ENCODE assay signal across 19 cellular contexts in genomic region chr3:187985636-187986035, GRCh38.
DNase-seq lines count a peak whose midpoint lies in the region; TF ChIP-seq lines count a peak whose summit lies in the region.
"Had no signal": no experiment of that assay in that cellular context is flagged by ENCODE, and none has a peak within 500 bp of the region (broad histone marks: within the 10 kb centered on the region; RNA-seq: fewer than 3 reads in every experiment).

No MANE protein-coding gene starts in this region.

- H3K4me3 ChIP-seq in esophagus squamous epithelium: no peak overlapping the region

- H3K9me3 ChIP-seq in esophagus squamous epithelium: no peaks in the 10 kb centered on the region

- H3K27ac Mint-ChIP-seq in T-helper 2 cell treated with Interferon-gamma antibody and Interleukin-4, amounts not matched to agents 5 μg/mL and 100 μg/mL, for 36 hours: peak overlapping the region; percentile 52
- H3K27ac Mint-ChIP-seq in activated T-helper 2 cell treated with anti-CD3 and anti-CD28 coated beads, Interferon-gamma antibody, Interleukin-2, Interleukin-4, amounts not matched to agents 10 μg/mL and 5 μg/mL and 100 μg/mL, durations not matched to agents 14 hours and 24 hours and 36 hours: peak overlapping the region; percentile 65

- no peak for TF ChIP-seq CTCF in esophagus squamous epithelium (IDR thresholded peaks at IDR 0.05)

- no peaks in the 10 kb centered on the region for H3K36me3 ChIP-seq in esophagus squamous epithelium

- H3K36me3 Mint-ChIP-seq in T-helper 2 cell treated with Interferon-gamma antibody and Interleukin-4, amounts not matched to agents 5 μg/mL and 100 μg/mL, for 36 hours (ENCODE audit: low read depth): peaks cover 6% of the 10 kb centered on the region
- no peaks in the 10 kb centered on the region for H3K36me3 Mint-ChIP-seq in activated T-helper 2 cell treated with anti-CD3 and anti-CD28 coated beads, Interferon-gamma antibody, Interleukin-2, Interleukin-4, amounts not matched to agents 10 μg/mL and 5 μg/mL and 100 μg/mL, durations not matched to agents 14 hours and 24 hours and 36 hours (ENCODE audit: low read depth)
- H3K36me3 Mint-ChIP-seq: naive thymus-derived CD8-positive, alpha-beta T cell had no signal

- intact Hi-C loops in activated T-helper 2 cell treated with anti-CD3 and anti-CD28 coated beads, Interferon-gamma antibody, Interleukin-2, Interleukin-4, amounts not matched to agents 10 μg/mL and 5 μg/mL and 100 μg/mL, durations not matched to agents 14 hours and 24 hours and 36 hours (cut with micrococcal nuclease): loop anchor here (1.0 to 5.0 kb wide), 6 partner anchors 9 to 697 kb away; no protein-coding TSS in a partner anchor
- intact Hi-C loops in esophagus squamous epithelium (cut with DNase I): no loop called here

- H3K4me1 Mint-ChIP-seq in T-helper 2 cell treated with Interferon-gamma antibody and Interleukin-4, amounts not matched to agents 5 μg/mL and 100 μg/mL, for 36 hours (ENCODE audit: low read depth): peaks cover 61% of the 10 kb centered on the region
- peaks cover 57% of the 10 kb centered on the region for H3K4me1 Mint-ChIP-seq in activated T-helper 2 cell treated with anti-CD3 and anti-CD28 coated beads, Interferon-gamma antibody, Interleukin-2, Interleukin-4, amounts not matched to agents 10 μg/mL and 5 μg/mL and 100 μg/mL, durations not matched to agents 14 hours and 24 hours and 36 hours (ENCODE audit: low read depth)

- no peaks in the 10 kb centered on the region for H3K27me3 Mint-ChIP-seq in T-helper 2 cell treated with Interferon-gamma antibody and Interleukin-4, amounts not matched to agents 5 μg/mL and 100 μg/mL, for 36 hours (ENCODE audit: low read depth)
- no peaks in the 10 kb centered on the region for H3K27me3 Mint-ChIP-seq in activated T-helper 2 cell treated with anti-CD3 and anti-CD28 coated beads, Interferon-gamma antibody, Interleukin-2, Interleukin-4, amounts not matched to agents 10 μg/mL and 5 μg/mL and 100 μg/mL, durations not matched to agents 14 hours and 24 hours and 36 hours (ENCODE audit: low read depth)
- H3K27me3 Mint-ChIP-seq: activated naive CD8-positive, alpha-beta T cell treated with anti-CD3 and anti-CD28 coated beads, Interleukin-2, amount 10 ng/mL, durations not matched to agents 7 days and 5 days; naive thymus-derived CD8-positive, alpha-beta T cell had no signal

- TF ChIP-seq POLR2A in esophagus squamous epithelium (IDR thresholded peaks at IDR 0.05): no peak

- no peak for DNase-seq in T-helper 2 cell treated with Interferon-gamma antibody and Interleukin-4, amounts not matched to agents 5 μg/mL and 100 μg/mL, for 36 hours (ENCODE audit: low spot score)
- DNase-seq in T-helper 2 cell: no peak
- DNase-seq in HCEC 1CT: peak; percentile 11
- DNase-seq in activated T-helper 2 cell treated with anti-CD3 and anti-CD28 coated beads, Interferon-gamma antibody, Interleukin-2, Interleukin-4, amounts not matched to agents 10 μg/mL and 5 μg/mL and 100 μg/mL, durations not matched to agents 14 hours and 24 hours and 36 hours (ENCODE audit: low spot score): no peak
- DNase-seq in renal cortical epithelial cell (ENCODE audit: low read depth): peak; percentile 33
- DNase-seq in caudate nucleus (lab: John Stamatoyannopoulos, UW): no peak
- no peak for DNase-seq in stimulated activated CD4-positive, alpha-beta T cell treated with anti-CD3 and anti-CD28 coated beads, Interleukin-2, amount 100 ng/mL, for 24 hours
- DNase-seq in esophagus squamous epithelium (lab: John Stamatoyannopoulos, UW): no peak
- DNase-seq: activated CD4-positive, alpha-beta T cell treated with anti-CD3 and anti-CD28 coated beads for 48 hours; activated naive CD8-positive, alpha-beta T cell treated with anti-CD3 and anti-CD28 coated beads, Interleukin-2, amount 10 ng/mL, durations not matched to agents 7 days and 5 days; activated T-cell treated with anti-CD3 and anti-CD28 coated beads, Interleukin-2, amount 50 U/mL, for 1 hour; head of caudate nucleus; mammary epithelial cell; MM.1S; naive thymus-derived CD8-positive, alpha-beta T cell; NCI-H2029; NCI-H510A; stimulated activated naive CD4-positive, alpha-beta T cell treated with Interleukin-2 at 50 U/mL for 16 hours; trophoblast cell had no signal

- H3K9me3 Mint-ChIP-seq in T-helper 2 cell treated with Interferon-gamma antibody and Interleukin-4, amounts not matched to agents 5 μg/mL and 100 μg/mL, for 36 hours: peaks cover 6% of the 10 kb centered on the region
- H3K9me3 Mint-ChIP-seq in activated T-helper 2 cell treated with anti-CD3 and anti-CD28 coated beads, Interferon-gamma antibody, Interleukin-2, Interleukin-4, amounts not matched to agents 10 μg/mL and 5 μg/mL and 100 μg/mL, durations not matched to agents 14 hours and 24 hours and 36 hours: peaks cover 5% of the 10 kb centered on the region

- H3K4me3 Mint-ChIP-seq in T-helper 2 cell treated with Interferon-gamma antibody and Interleukin-4, amounts not matched to agents 5 μg/mL and 100 μg/mL, for 36 hours: peak overlapping the region; percentile 25
- H3K4me3 Mint-ChIP-seq in activated T-helper 2 cell treated with anti-CD3 and anti-CD28 coated beads, Interferon-gamma antibody, Interleukin-2, Interleukin-4, amounts not matched to agents 10 μg/mL and 5 μg/mL and 100 μg/mL, durations not matched to agents 14 hours and 24 hours and 36 hours (ENCODE audit: low read depth): no peak overlapping the region
- H3K4me3 Mint-ChIP-seq: activated naive CD8-positive, alpha-beta T cell treated with anti-CD3 and anti-CD28 coated beads, Interleukin-2, amount 10 ng/mL, durations not matched to agents 7 days and 5 days had no signal

- no peaks in the 10 kb centered on the region for H3K27me3 ChIP-seq in esophagus squamous epithelium

- H3K27ac ChIP-seq in caudate nucleus (ENCODE audit: low read depth, low read length): no peak overlapping the region
- H3K27ac ChIP-seq in esophagus squamous epithelium: no peak overlapping the region

- WGBS in esophagus squamous epithelium, 2 donors: 83 to 94% methylated on average over 2 of the region's 2 CpGs

- peaks cover 0 to 6% (median 0%) of the 10 kb centered on the region in 3 donors for H3K4me1 ChIP-seq in esophagus squamous epithelium

Comparison
In these comparisons a context has a peak if more than half of its experiments do, and no peak if none do; other contexts are left out.
1. DNase-seq: peak in HCEC 1CT (single experiment) and renal cortical epithelial cell (single experiment); none in T-helper 2 cell treated with Interferon-gamma antibody and Interleukin-4, amounts not matched to agents 5 μg/mL and 100 μg/mL, for 36 hours (single experiment), T-helper 2 cell (0 of 5), activated T-helper 2 cell treated with anti-CD3 and anti-CD28 coated beads, Interferon-gamma antibody, Interleukin-2, Interleukin-4, amounts not matched to agents 10 μg/mL and 5 μg/mL and 100 μg/mL, durations not matched to agents 14 hours and 24 hours and 36 hours (single experiment), caudate nucleus (0 of 61), stimulated activated CD4-positive, alpha-beta T cell treated with anti-CD3 and anti-CD28 coated beads, Interleukin-2, amount 100 ng/mL, for 24 hours (0 of 2) and esophagus squamous epithelium (single experiment).